In the genomic region with DNA sequence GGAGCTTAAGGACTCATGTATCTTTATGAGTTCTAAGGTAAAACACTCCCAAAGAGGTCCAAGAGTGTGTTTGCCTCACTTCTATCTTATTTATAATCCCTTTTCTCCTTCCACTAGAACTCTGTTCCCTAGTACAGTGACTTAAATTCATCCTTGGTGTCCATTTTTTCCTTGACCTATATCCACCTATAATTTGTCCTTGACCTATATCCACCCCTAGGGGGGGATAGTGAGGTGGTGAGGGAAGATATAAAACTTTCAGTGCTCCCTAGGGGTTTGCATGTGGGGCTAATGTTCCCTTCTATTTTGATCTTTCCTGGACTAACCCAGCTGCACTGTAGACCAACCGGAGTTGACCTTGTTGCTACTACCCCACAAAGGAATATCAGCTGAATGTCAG, we compare ENCODE assay signal across 10 cellular contexts.
DNase-seq lines count a peak whose midpoint lies in the region; ATAC-seq, FAIRE-seq and TF ChIP-seq lines count a peak whose summit lies in the region.
"Had no signal": no experiment of that assay in that cellular context is flagged by ENCODE, and none has a peak within 500 bp of the region (broad histone marks: within the 10 kb centered on the region; RNA-seq: fewer than 3 reads in every experiment).

No MANE protein-coding gene starts in this region.

- peak; percentile 35 to 46 for TF ChIP-seq RAD21 in H1 (IDR thresholded peaks at IDR 0.05 in 1 of 2, conservative IDR thresholded peaks at IDR 0.05 in 1 of 2; ENCODE audit: low read depth in 2 of 2, low read length in 2 of 2)

- no peak overlapping the region for H3K23ac ChIP-seq in H1 (ENCODE audit: insufficient read length)

- TF ChIP-seq POLR2A in H1 (IDR thresholded peaks at IDR 0.05; ENCODE audit: control extremely low read depth in 1 of 2, low read depth in 2 of 2, low read length in 2 of 2) (no peak), thyroid gland (IDR thresholded peaks at IDR 0.05) (no peak), transverse colon (IDR thresholded peaks at IDR 0.05) (no peak)

- H3K27me3 Mint-ChIP-seq in activated CD8-positive, alpha-beta memory T cell treated with anti-CD3 and anti-CD28 coated beads, Interleukin-2, amount 10 ng/mL, durations not matched to agents 7 days and 5 days = no peaks in the 10 kb centered on the region

- 91% methylated on average over 1 of the region's 1 CpG; no CpG with 5 or more reads in 1 of the 2 experiments for WGBS in H1 (ENCODE audit: extremely low coverage in 1 of 2, insufficient coverage in 1 of 2, insufficient read length in 1 of 2, insufficient replicate concordance in 2 of 2, low coverage in 1 of 2, low lambda C conversion rate in 2 of 2, missing lambda C conversion rate in 1 of 2), 2 experiments
- WGBS in thyroid gland, 2 donors = 81 to 100% methylated on average over 1 of the region's 1 CpG
- WGBS in transverse colon (ENCODE audit: low coverage in 1 of 2), 2 donors = 100% methylated on average over 1 of the region's 1 CpG; no CpG with 5 or more reads in 1 of the 2 donors

- H3K36me3 ChIP-seq in MM.1S (replicated peaks; ENCODE audit: insufficient read depth, low read length) (no peaks in the 10 kb centered on the region), H1 (ENCODE audit: control insufficient read depth in 2 of 4, insufficient read depth in 4 of 4, low read length in 3 of 4) (no peaks in the 10 kb centered on the region), thyroid gland (no peaks in the 10 kb centered on the region), transverse colon (no peaks in the 10 kb centered on the region)

- H2AK5ac ChIP-seq in H1 (ENCODE audit: low read depth, low read length) = no peak overlapping the region

- no peak overlapping the region for H3K56ac ChIP-seq in H1 (replicated peaks; ENCODE audit: insufficient read length, low read depth, low read length)

- H4K91ac ChIP-seq in H1 (replicated peaks; ENCODE audit: insufficient read length, low read length) = no peak overlapping the region

- H3K27ac Mint-ChIP-seq in activated CD8-positive, alpha-beta memory T cell treated with anti-CD3 and anti-CD28 coated beads, Interleukin-2, amount 10 ng/mL, durations not matched to agents 7 days and 5 days = no peak overlapping the region

- peak; percentile 69 for FAIRE-seq in H1 (lab: Jason Lieb, UNC)

- H3K4me3 Mint-ChIP-seq in activated CD8-positive, alpha-beta memory T cell treated with anti-CD3 and anti-CD28 coated beads, Interleukin-2, amount 10 ng/mL, durations not matched to agents 7 days and 5 days = no peak overlapping the region

- intact Hi-C loops in thyroid gland (cut with DNase I) (no loop called here), transverse colon (cut with DNase I; ENCODE audit: low total_unique reads) (no loop called here)

- H4K8ac ChIP-seq in H1 (ENCODE audit: extremely low read depth, insufficient read depth, low read length) = no peak overlapping the region

- no peaks in the 10 kb centered on the region for H3K9me2 ChIP-seq in MM.1S (replicated peaks; ENCODE audit: insufficient read depth, low read length)

- H3K18ac ChIP-seq in H1 (ENCODE audit: extremely low read depth, low read length) = no peak overlapping the region

- H2BK5ac ChIP-seq in H1 (ENCODE audit: low read depth, low read length) = no peak overlapping the region

- H3K14ac ChIP-seq in H1 (ENCODE audit: insufficient read length) = no peak overlapping the region

- CTCF ChIA-PET in activated CD8-positive, alpha-beta memory T cell treated with anti-CD3 and anti-CD28 coated beads, Interleukin-2, amount 10 ng/mL, durations not matched to agents 7 days and 5 days (lab: Charles Lee) = interaction anchor here (1.3 kb wide), 1 partner anchor 18 kb away, joined by 3 read pairs; no protein-coding TSS in a partner anchor
- CTCF ChIA-PET in H1 (lab: Charles Lee; ENCODE audit: partially characterized antibody) = interaction anchor here (0.5 to 4.2 kb wide), 29 partner anchors 10 to 1172 kb away, joined by 3 to 38 read pairs (median 4); no protein-coding TSS in a partner anchor

- H3K4me1 ChIP-seq in MM.1S (ENCODE audit: low read length) = no peaks in the 10 kb centered on the region
- no peaks in the 10 kb centered on the region for H3K4me1 ChIP-seq in H1 (replicated peaks in 1 of 4; ENCODE audit: control insufficient read depth in 3 of 4, insufficient read depth in 4 of 4, low read length in 3 of 4)
- H3K4me1 ChIP-seq in thyroid gland = peaks cover 26 to 27% of the 10 kb centered on the region in 2 donors
- peaks cover 0 to 21% (median 10%) of the 10 kb centered on the region in 4 donors for H3K4me1 ChIP-seq in transverse colon

- TF ChIP-seq CTCF in MM.1S (IDR thresholded peaks at IDR 0.05; ENCODE audit: low read length) = peak; percentile 73
- TF ChIP-seq CTCF in H1 (IDR thresholded peaks at IDR 0.05; ENCODE audit: control extremely low read depth in 1 of 3, insufficient read depth in 1 of 3, low read depth in 1 of 3, low read length in 3 of 3) = peak in 2 of 3 experiments; percentile 48 to 68; a peak in 2 of 4 replicates
- TF ChIP-seq CTCF in thyroid gland (IDR thresholded peaks at IDR 0.05) = no peak
- TF ChIP-seq CTCF in transverse colon (IDR thresholded peaks at IDR 0.05) = peak in 1 of 5 experiments; percentile 10

- no peak overlapping the region for H2BK15ac ChIP-seq in H1 (ENCODE audit: low read length)

- no peaks in the 10 kb centered on the region for H3K27me3 ChIP-seq in MM.1S (replicated peaks; ENCODE audit: insufficient read depth, low read length)
- no peaks in the 10 kb centered on the region for H3K27me3 ChIP-seq in H1 (replicated peaks in 1 of 4; ENCODE audit: control insufficient read depth in 3 of 4, extremely low read depth in 1 of 4, insufficient read depth in 3 of 4, low read length in 3 of 4)
- H3K27me3 ChIP-seq in thyroid gland = no peaks in the 10 kb centered on the region
- H3K27me3 ChIP-seq in transverse colon = no peaks in the 10 kb centered on the region

- no peak overlapping the region for H2BK20ac ChIP-seq in H1 (ENCODE audit: low read length)

- H2AFZ ChIP-seq in MM.1S (ENCODE audit: low read length) (no peak overlapping the region), H1 (ENCODE audit: low read length) (no peak overlapping the region)

- H3K23me2 ChIP-seq in H1 (ENCODE audit: low read depth, low read length) = no peaks in the 10 kb centered on the region; the same call in 1 of the 2 replicates

- no peak for TF ChIP-seq EP300 in H1 (IDR thresholded peaks at IDR 0.05; ENCODE audit: borderline replicate concordance in 1 of 2, low read depth in 2 of 2, low read length in 2 of 2)
- no peak for TF ChIP-seq EP300 in transverse colon (IDR thresholded peaks at IDR 0.05; ENCODE audit: low read depth)

- H2BK12ac ChIP-seq in H1 (ENCODE audit: low read depth, low read length) = no peak overlapping the region

- in situ Hi-C loops in transverse colon (cut with MboI; ENCODE audit: low pct_ligation_motif_present in 1 of 4, low pct_unique_long_range_greater_than_20kb in 1 of 4, low sequenced_read_pairs in 3 of 4) = no loop called here

- H3F3A ChIP-seq in MM.1S (ENCODE audit: insufficient read depth, low read length) = no peaks in the 10 kb centered on the region

- H4K20me1 ChIP-seq in MM.1S (ENCODE audit: insufficient read depth, low read length) = no peaks in the 10 kb centered on the region
- no peaks in the 10 kb centered on the region for H4K20me1 ChIP-seq in H1 (replicated peaks in 1 of 2; ENCODE audit: control insufficient read depth in 1 of 2, insufficient read depth in 2 of 2, low read length in 2 of 2)

- H3K9me3 ChIP-seq in MM.1S (replicated peaks; ENCODE audit: insufficient read depth, low read length) = no peaks in the 10 kb centered on the region
- H3K9me3 ChIP-seq in H1 (ENCODE audit: insufficient read depth in 2 of 2, low read depth in 1 of 2, low read length in 1 of 2) = no peaks in the 10 kb centered on the region
- H3K9me3 ChIP-seq in thyroid gland = no peaks in the 10 kb centered on the region
- no peaks in the 10 kb centered on the region for H3K9me3 ChIP-seq in transverse colon

- DNase-seq in activated CD8-positive, alpha-beta memory T cell treated with anti-CD3 and anti-CD28 coated beads, Interleukin-2, amount 10 ng/mL, durations not matched to agents 7 days and 5 days = no peak
- no peak for DNase-seq in activated CD8-positive, alpha-beta memory T cell treated with anti-CD3 and anti-CD28 coated beads for 24 hours
- DNase-seq in MM.1S (peak; percentile 35), H1 (ENCODE audit: low read depth in 1 of 2, low spot score in 2 of 2) (no peak), thyroid gland (no peak), NCI-H2107 (lab: John Stamatoyannopoulos, UW) (no peak), transverse colon (no peak)
- DNase-seq in stimulated activated naive CD8-positive, alpha-beta T cell treated with anti-CD3 and anti-CD28 coated beads, Interleukin-15, Interleukin-2, amounts not matched to agents 100 U/mL and 50 U/mL, for 24 hours = no peak
- DNase-seq: Calu3 had no signal

- H3K79me1 ChIP-seq in H1 (ENCODE audit: low read depth, low read length) = no peaks in the 10 kb centered on the region

- H4K5ac ChIP-seq in H1 (ENCODE audit: insufficient read length, low read depth, low read length) = no peak overlapping the region

- H3K4me1 Mint-ChIP-seq in activated CD8-positive, alpha-beta memory T cell treated with anti-CD3 and anti-CD28 coated beads, Interleukin-2, amount 10 ng/mL, durations not matched to agents 7 days and 5 days = peaks cover 13% of the 10 kb centered on the region

- H3K4me2 ChIP-seq in MM.1S (ENCODE audit: low read depth, low read length) (no peak overlapping the region), H1 (ENCODE audit: insufficient read depth in 1 of 2, low read depth in 2 of 2, low read length in 2 of 2) (no peak overlapping the region)

- H3K79me2 ChIP-seq in MM.1S (ENCODE audit: low read length) (no peaks in the 10 kb centered on the region), H1 (ENCODE audit: control insufficient read depth in 1 of 2, insufficient read depth in 2 of 2, low read length in 2 of 2) (no peaks in the 10 kb centered on the region)

- H3K9me3 Mint-ChIP-seq in activated CD8-positive, alpha-beta memory T cell treated with anti-CD3 and anti-CD28 coated beads, Interleukin-2, amount 10 ng/mL, durations not matched to agents 7 days and 5 days (ENCODE audit: low read depth) = peaks cover 3% of the 10 kb centered on the region

- H3K36me3 Mint-ChIP-seq in activated CD8-positive, alpha-beta memory T cell treated with anti-CD3 and anti-CD28 coated beads, Interleukin-2, amount 10 ng/mL, durations not matched to agents 7 days and 5 days = peaks cover 4% of the 10 kb centered on the region

- POLR2A ChIA-PET in H1 (lab: Charles Lee; ENCODE audit: partially characterized antibody) = interaction anchor here (0.6 kb wide), 1 partner anchor 401 kb away, joined by 3 read pairs; no protein-coding TSS in a partner anchor

- H2BK120ac ChIP-seq in H1 (replicated peaks; ENCODE audit: low read depth, low read length) = no peak overlapping the region

- ATAC-seq in activated CD8-positive, alpha-beta memory T cell treated with anti-CD3 and anti-CD28 coated beads, Interleukin-2, amount 10 ng/mL, durations not matched to agents 7 days and 5 days = peak; percentile 55
- no peak for ATAC-seq in stimulated activated naive CD8-positive, alpha-beta T cell treated with anti-CD3 and anti-CD28 coated beads, Interleukin-15, Interleukin-2, amounts not matched to agents 100 U/mL and 50 U/mL, for 24 hours

- H3K4ac ChIP-seq in H1 (replicated peaks; ENCODE audit: insufficient read length, low read depth, low read length) = no peak overlapping the region

- H3K27ac ChIP-seq in MM.1S (ENCODE audit: low read length) (no peak overlapping the region), H1 (ENCODE audit: low read depth, low read length) (no peak overlapping the region), thyroid gland (peak overlapping the region; percentile 36 to 66 (median 55)), transverse colon (no peak overlapping the region)
- H3K27ac ChIP-seq: epithelial cell of prostate had no signal

- H3K9ac ChIP-seq in MM.1S (ENCODE audit: low read length) (no peak overlapping the region), H1 (replicated peaks in 1 of 4; ENCODE audit: extremely low read depth in 1 of 4, low read depth in 3 of 4, low read length in 3 of 4) (no peak overlapping the region)

- H3K4me3 ChIP-seq in MM.1S (ENCODE audit: low read length) (no peak overlapping the region), H1 (ENCODE audit: extremely low read depth in 1 of 4, insufficient read depth in 2 of 4, low read depth in 3 of 4, low read length in 4 of 4) (no peak overlapping the region), thyroid gland (replicated peaks in 1 of 3) (no peak overlapping the region), transverse colon (no peak overlapping the region)

Comparison
In these comparisons a context has a peak if more than half of its experiments do, and no peak if none do; other contexts are left out.
1. H3K27ac ChIP-seq: peak in thyroid gland (3 of 3); none in MM.1S (single experiment), H1 (single experiment) and transverse colon (0 of 4).
2. CTCF ChIP-seq: peak in MM.1S (single experiment) and H1 (2 of 3); none in thyroid gland (0 of 6).